In the genomic region with DNA sequence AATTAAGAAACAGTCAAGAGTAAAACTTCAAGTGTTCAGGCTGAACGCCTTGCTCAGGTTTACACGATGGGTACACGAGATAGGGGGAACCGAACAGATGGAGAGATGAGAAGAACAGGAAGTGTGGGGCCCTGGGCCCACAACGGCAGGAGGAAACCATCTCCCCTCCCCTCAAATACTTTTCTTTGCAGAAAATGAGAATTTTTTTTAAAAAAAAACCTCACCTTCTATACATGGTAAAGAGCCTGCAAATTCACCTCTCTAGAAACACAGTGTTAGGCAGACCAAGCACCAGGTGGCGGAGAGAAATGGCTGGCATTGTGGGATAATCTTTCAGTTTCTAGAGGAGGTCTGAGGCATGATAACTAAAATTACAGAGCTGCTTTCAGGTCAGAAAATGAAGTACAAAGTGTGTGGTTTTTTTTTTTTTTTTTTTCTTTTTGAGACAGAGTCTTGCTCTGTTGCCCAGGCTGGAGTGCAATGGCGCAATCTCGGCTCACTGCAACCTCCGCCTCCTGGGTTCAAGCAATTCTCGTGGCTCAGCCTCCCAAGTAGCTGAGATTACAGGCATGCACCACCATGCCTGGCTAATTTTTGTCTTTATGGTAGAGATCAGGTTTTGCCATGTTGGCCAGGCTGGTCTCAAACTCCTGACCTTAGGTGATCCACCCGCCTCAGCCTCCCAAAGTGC, we compare ENCODE assay signal across 16 cellular contexts. TPM values are rescaled to one million over a fixed set of nuclear protein-coding genes. Genes with fewer than 3 reads are reported as not detected.
DNase-seq lines count a peak whose midpoint lies in the region; ATAC-seq and TF ChIP-seq lines count a peak whose summit lies in the region.
"Not testable (repeated sequence)": the region's sequence is repeated elsewhere in the genome, so short reads cannot be mapped to it uniquely, and the experiment has no call there.
"Had no signal": no experiment of that assay in that cellular context is flagged by ENCODE, and none has a peak within 500 bp of the region (broad histone marks: within the 10 kb centered on the region; RNA-seq: fewer than 3 reads in every experiment).

No MANE protein-coding gene starts in this region.

- not testable (repeated sequence) for H3K27me3 ChIP-seq in BLaER1

- peaks cover 56% of the 10 kb centered on the region for H3K4me1 ChIP-seq in BLaER1
- H3K4me1 ChIP-seq in HEK293 (ENCODE audit: control insufficient read depth, insufficient read depth, low read length) = not testable (repeated sequence)
- peaks cover 54% of the 10 kb centered on the region for H3K4me1 ChIP-seq in OCI-LY7 (ENCODE audit: insufficient read depth, low read length, poor library complexity, severe bottlenecking)

- H3K27ac ChIP-seq in BLaER1; HEK293 (ENCODE audit: extremely low read depth, low read depth, low read length); OCI-LY7 (ENCODE audit: low read depth, low read length, poor library complexity, severe bottlenecking): not testable (repeated sequence)

- peaks cover 66% of the 10 kb centered on the region for H3K36me3 Mint-ChIP-seq in activated CD4-positive, alpha-beta T cell treated with anti-CD3 and anti-CD28 coated beads, Interleukin-2, amount 10 ng/mL, durations not matched to agents 24 days and 14 days (ENCODE audit: low read depth)
- peaks cover 71% of the 10 kb centered on the region for H3K36me3 Mint-ChIP-seq in activated T-helper 1 cell treated with anti-CD3 and anti-CD28 coated beads, Interleukin-12 subunit alpha, Interleukin-12 subunit beta, Interleukin-2, Interleukin-4 antibody, amounts not matched to agents 30 ng/mL and 10 ng/mL and 1 ng/mL, durations not matched to agents 14 hours and 24 hours and 36 hours (ENCODE audit: low read depth)
- H3K36me3 Mint-ChIP-seq in activated naive CD8-positive, alpha-beta T cell treated with anti-CD3 and anti-CD28 coated beads, Interleukin-2, amount 10 ng/mL, durations not matched to agents 7 days and 5 days = peaks cover 75% of the 10 kb centered on the region
- H3K36me3 Mint-ChIP-seq in naive B cell = peaks cover 12 to 13% of the 10 kb centered on the region in 2 donors

- H3K9me2 ChIP-seq in OCI-LY7 (ENCODE audit: insufficient read depth, low read length) = not testable (repeated sequence)

- H3K79me2 ChIP-seq in OCI-LY7 (ENCODE audit: insufficient read depth, low read depth, low read length) = not testable (repeated sequence)

- peak; percentile 61 for ATAC-seq in activated naive CD8-positive, alpha-beta T cell treated with anti-CD3 and anti-CD28 coated beads, Interleukin-2, amount 10 ng/mL, durations not matched to agents 7 days and 5 days (ENCODE audit: low read depth)
- ATAC-seq in naive B cell (ENCODE audit: low read depth in 2 of 2) = peak; percentile 34 to 45

- H3K9me3 Mint-ChIP-seq in activated CD4-positive, alpha-beta T cell treated with anti-CD3 and anti-CD28 coated beads, Interleukin-2, amount 10 ng/mL, durations not matched to agents 24 days and 14 days; activated T-helper 1 cell treated with anti-CD3 and anti-CD28 coated beads, Interleukin-12 subunit alpha, Interleukin-12 subunit beta, Interleukin-2, Interleukin-4 antibody, amounts not matched to agents 30 ng/mL and 10 ng/mL and 1 ng/mL, durations not matched to agents 14 hours and 24 hours and 36 hours; activated naive CD8-positive, alpha-beta T cell treated with anti-CD3 and anti-CD28 coated beads, Interleukin-2, amount 10 ng/mL, durations not matched to agents 7 days and 5 days; naive B cell: not testable (repeated sequence)

- not testable (repeated sequence) for H4K20me1 ChIP-seq in BLaER1; OCI-LY7 (ENCODE audit: insufficient read depth, low read length)

- not testable (repeated sequence) for H3K9me3 ChIP-seq in BLaER1; HEK293 (ENCODE audit: control insufficient read depth, insufficient read depth, low read depth, low read length); OCI-LY7 (ENCODE audit: low read length)

- POLR2A ChIA-PET in HEK293 (lab: Yijun Ruan, JAX); OCI-LY7 (lab: Charles Lee): not testable (repeated sequence)
- POLR2A ChIA-PET in activated naive CD8-positive, alpha-beta T cell treated with anti-CD3 and anti-CD28 coated beads, Interleukin-2, amount 10 ng/mL, durations not matched to agents 7 days and 5 days (lab: Charles Lee) = interaction anchor here (0.5 to 3.1 kb wide), 8 partner anchors 8 to 760 kb away, joined by 3 to 16 read pairs (median 4); a partner anchor contains a TSS

- not testable (repeated sequence) for H3K9ac ChIP-seq in BLaER1

- BruUV-seq in OCI-LY7 (replicated peaks; lab: Mats Ljungman, UMichigan) = not testable (repeated sequence)

- intact Hi-C loops in OCI-LY7 (cut with micrococcal nuclease; ENCODE audit: unreplicated experiment); activated CD4-positive, alpha-beta T cell treated with anti-CD3 and anti-CD28 coated beads, Interleukin-2, amount 10 ng/mL, durations not matched to agents 24 days and 14 days (cut with micrococcal nuclease): not testable (repeated sequence)
- intact Hi-C loops in activated T-helper 1 cell treated with anti-CD3 and anti-CD28 coated beads, Interleukin-12 subunit alpha, Interleukin-12 subunit beta, Interleukin-2, Interleukin-4 antibody, amounts not matched to agents 30 ng/mL and 10 ng/mL and 1 ng/mL, durations not matched to agents 14 hours and 24 hours and 36 hours (cut with micrococcal nuclease) = loop anchor here (1.0 kb wide), 1 partner anchor 8 kb away; no protein-coding TSS in a partner anchor

- not testable (repeated sequence) for H3K27me3 Mint-ChIP-seq in activated CD4-positive, alpha-beta T cell treated with anti-CD3 and anti-CD28 coated beads, Interleukin-2, amount 10 ng/mL, durations not matched to agents 24 days and 14 days; activated T-helper 1 cell treated with anti-CD3 and anti-CD28 coated beads, Interleukin-12 subunit alpha, Interleukin-12 subunit beta, Interleukin-2, Interleukin-4 antibody, amounts not matched to agents 30 ng/mL and 10 ng/mL and 1 ng/mL, durations not matched to agents 14 hours and 24 hours and 36 hours (ENCODE audit: insufficient read depth); activated naive CD8-positive, alpha-beta T cell treated with anti-CD3 and anti-CD28 coated beads, Interleukin-2, amount 10 ng/mL, durations not matched to agents 7 days and 5 days; naive B cell

- H2AFZ ChIP-seq in OCI-LY7 (ENCODE audit: low read length) = not testable (repeated sequence)

- H3K27ac Mint-ChIP-seq in activated CD4-positive, alpha-beta T cell treated with anti-CD3 and anti-CD28 coated beads, Interleukin-2, amount 10 ng/mL, durations not matched to agents 24 days and 14 days = peak overlapping the region; percentile 59
- H3K27ac Mint-ChIP-seq in activated T-helper 1 cell treated with anti-CD3 and anti-CD28 coated beads, Interleukin-12 subunit alpha, Interleukin-12 subunit beta, Interleukin-2, Interleukin-4 antibody, amounts not matched to agents 30 ng/mL and 10 ng/mL and 1 ng/mL, durations not matched to agents 14 hours and 24 hours and 36 hours = peak overlapping the region; percentile 76
- peak overlapping the region; percentile 88 for H3K27ac Mint-ChIP-seq in activated naive CD8-positive, alpha-beta T cell treated with anti-CD3 and anti-CD28 coated beads, Interleukin-2, amount 10 ng/mL, durations not matched to agents 7 days and 5 days
- H3K27ac Mint-ChIP-seq in naive B cell = peak overlapping the region in 5 of 6 donors; percentile 15 to 92 (median 35)

- peak; percentile 56 for DNase-seq in OCI-LY7 (ENCODE audit: low spot score)
- DNase-seq in activated CD4-positive, alpha-beta T cell treated with anti-CD3 and anti-CD28 coated beads, Interleukin-2, amount 10 ng/mL, durations not matched to agents 24 days and 14 days = peak; percentile 67
- DNase-seq in activated T-helper 1 cell treated with anti-CD3 and anti-CD28 coated beads, Interleukin-12 subunit alpha, Interleukin-12 subunit beta, Interleukin-2, Interleukin-4 antibody, amounts not matched to agents 30 ng/mL and 10 ng/mL and 1 ng/mL, durations not matched to agents 14 hours and 24 hours and 36 hours (ENCODE audit: low spot score); activated naive CD8-positive, alpha-beta T cell treated with anti-CD3 and anti-CD28 coated beads, Interleukin-2, amount 10 ng/mL, durations not matched to agents 7 days and 5 days: not testable (repeated sequence)
- DNase-seq in naive B cell = peak; percentile 19
- peak; percentile 26 to 79 (median 60) for DNase-seq in stimulated activated naive CD4-positive, alpha-beta T cell (lab: John Stamatoyannopoulos, UW)

- H3K4me1 Mint-ChIP-seq in activated CD4-positive, alpha-beta T cell treated with anti-CD3 and anti-CD28 coated beads, Interleukin-2, amount 10 ng/mL, durations not matched to agents 24 days and 14 days = peaks cover 64% of the 10 kb centered on the region
- peaks cover 84% of the 10 kb centered on the region for H3K4me1 Mint-ChIP-seq in activated T-helper 1 cell treated with anti-CD3 and anti-CD28 coated beads, Interleukin-12 subunit alpha, Interleukin-12 subunit beta, Interleukin-2, Interleukin-4 antibody, amounts not matched to agents 30 ng/mL and 10 ng/mL and 1 ng/mL, durations not matched to agents 14 hours and 24 hours and 36 hours (ENCODE audit: low read depth)
- H3K4me1 Mint-ChIP-seq in activated naive CD8-positive, alpha-beta T cell treated with anti-CD3 and anti-CD28 coated beads, Interleukin-2, amount 10 ng/mL, durations not matched to agents 7 days and 5 days = peaks cover 89% of the 10 kb centered on the region
- H3K4me1 Mint-ChIP-seq in naive B cell = peaks cover 70 to 79% (median 78%) of the 10 kb centered on the region in 3 donors

- H3K36me3 ChIP-seq in BLaER1; HEK293 (ENCODE audit: control insufficient read depth in 2 of 2, insufficient read depth in 1 of 2, low read length in 2 of 2); OCI-LY7 (ENCODE audit: insufficient read depth, low read length): not testable (repeated sequence)

- TF ChIP-seq CTCF in HEK293 (tag by site-specific recombination; IDR thresholded peaks at IDR 0.05); OCI-LY7 (conservative IDR thresholded peaks at IDR 0.05; ENCODE audit: low read length): not testable (repeated sequence)

- peak overlapping the region; percentile 44 for H3K4me3 Mint-ChIP-seq in activated CD4-positive, alpha-beta T cell treated with anti-CD3 and anti-CD28 coated beads, Interleukin-2, amount 10 ng/mL, durations not matched to agents 24 days and 14 days
- peak overlapping the region; percentile 28 for H3K4me3 Mint-ChIP-seq in activated T-helper 1 cell treated with anti-CD3 and anti-CD28 coated beads, Interleukin-12 subunit alpha, Interleukin-12 subunit beta, Interleukin-2, Interleukin-4 antibody, amounts not matched to agents 30 ng/mL and 10 ng/mL and 1 ng/mL, durations not matched to agents 14 hours and 24 hours and 36 hours
- peak overlapping the region; percentile 73 for H3K4me3 Mint-ChIP-seq in activated naive CD8-positive, alpha-beta T cell treated with anti-CD3 and anti-CD28 coated beads, Interleukin-2, amount 10 ng/mL, durations not matched to agents 7 days and 5 days
- H3K4me3 Mint-ChIP-seq in naive B cell = peak overlapping the region; percentile 3 to 87 (median 45)

- CTCF ChIA-PET in HEK293 (lab: Yijun Ruan, JAX) = interaction anchor here (0.6 to 2.5 kb wide), 4 partner anchors 9 to 357 kb away, joined by 4 to 8 read pairs (median 5); no protein-coding TSS in a partner anchor
- CTCF ChIA-PET in OCI-LY7 (lab: Charles Lee; ENCODE audit: unreplicated experiment) = not testable (repeated sequence)

- not testable (repeated sequence) for H3K4me3 ChIP-seq in BLaER1; HEK293 (ENCODE audit: low read depth, low read length); OCI-LY7 (ENCODE audit: low read depth, low read length, poor library complexity, severe bottlenecking)

- H3K4me2 ChIP-seq in BLaER1 = peak overlapping the region; percentile 64
- H3K4me2 ChIP-seq in OCI-LY7 (ENCODE audit: low read length) = peak overlapping the region; percentile 65

RNA-seq across cellular contexts. Expression of a gene that starts 8.4 kb away (rescaled TPM):
- total RNA-seq in OCI-LY7 (2014; rRNA removed; shearing (Covaris generic)) = not detected in 2 replicates
- not detected in 2 replicates for total RNA-seq in OCI-LY7 (2022)
- 0.90 and 0.96 TPM in 2 replicates for total RNA-seq in activated CD4-positive, alpha-beta T cell treated with anti-CD3 and anti-CD28 coated beads, Interleukin-2, amount 10 ng/mL, durations not matched to agents 24 days and 14 days
- total RNA-seq in activated T-helper 1 cell treated with anti-CD3 and anti-CD28 coated beads, Interleukin-12 subunit alpha, Interleukin-12 subunit beta, Interleukin-2, Interleukin-4 antibody, amounts not matched to agents 30 ng/mL and 10 ng/mL and 1 ng/mL, durations not matched to agents 14 hours and 24 hours and 36 hours = 1.3 and 1.7 TPM in 2 replicates
- 1 to 10 TPM; 8.5 to 9.1 TPM for total RNA-seq in activated naive CD8-positive, alpha-beta T cell treated with anti-CD3 and anti-CD28 coated beads, Interleukin-2, amount 10 ng/mL, durations not matched to agents 7 days and 5 days
- 1 to 10 TPM in 3 of 6 donors, under 1 TPM in 3; 0.60 to 3.3 (median 0.96) TPM for polyA plus RNA-seq in naive B cell (ENCODE audit: low read depth in 6 of 6)
- total RNA-seq: gastroesophageal sphincter, GM23338, myocyte, Peyer's patch, progenitor cell of endocrine pancreas had no signal
- polyA plus RNA-seq: GM23338 had no signal

RNA-seq across cellular contexts. Expression of a gene that starts 43.0 kb away (rescaled TPM):
- not detected in 2 replicates for total RNA-seq in OCI-LY7 (2014; rRNA removed; shearing (Covaris generic))
- not detected in 2 replicates for total RNA-seq in OCI-LY7 (2022)
- 0.17 and 0.23 TPM in 2 replicates for total RNA-seq in activated CD4-positive, alpha-beta T cell treated with anti-CD3 and anti-CD28 coated beads, Interleukin-2, amount 10 ng/mL, durations not matched to agents 24 days and 14 days
- total RNA-seq in activated T-helper 1 cell treated with anti-CD3 and anti-CD28 coated beads, Interleukin-12 subunit alpha, Interleukin-12 subunit beta, Interleukin-2, Interleukin-4 antibody, amounts not matched to agents 30 ng/mL and 10 ng/mL and 1 ng/mL, durations not matched to agents 14 hours and 24 hours and 36 hours = 0.05 and 0.39 TPM in 2 replicates
- total RNA-seq in activated naive CD8-positive, alpha-beta T cell treated with anti-CD3 and anti-CD28 coated beads, Interleukin-2, amount 10 ng/mL, durations not matched to agents 7 days and 5 days = under 1 TPM; 0.20 to 0.30 TPM
- polyA plus RNA-seq in naive B cell (ENCODE audit: low read depth in 6 of 6) = under 1 TPM in 1 of 6 donors, not detected in 5; 0.05 TPM
- total RNA-seq: myocyte had no signal

RNA-seq across cellular contexts. Expression of a gene that starts 50.9 kb away (rescaled TPM):
- total RNA-seq in OCI-LY7 (2014; rRNA removed; shearing (Covaris generic)) = 0.08 TPM in 1 of 2 replicates, not detected in the other
- total RNA-seq in OCI-LY7 (2022) = not detected in 2 replicates
- 34.4 and 38.4 TPM in 2 replicates for total RNA-seq in activated CD4-positive, alpha-beta T cell treated with anti-CD3 and anti-CD28 coated beads, Interleukin-2, amount 10 ng/mL, durations not matched to agents 24 days and 14 days
- 30.5 and 31.3 TPM in 2 replicates for total RNA-seq in activated T-helper 1 cell treated with anti-CD3 and anti-CD28 coated beads, Interleukin-12 subunit alpha, Interleukin-12 subunit beta, Interleukin-2, Interleukin-4 antibody, amounts not matched to agents 30 ng/mL and 10 ng/mL and 1 ng/mL, durations not matched to agents 14 hours and 24 hours and 36 hours
- total RNA-seq in activated naive CD8-positive, alpha-beta T cell treated with anti-CD3 and anti-CD28 coated beads, Interleukin-2, amount 10 ng/mL, durations not matched to agents 7 days and 5 days = 100 to 1,000 TPM; 263 to 266 TPM
- polyA plus RNA-seq in naive B cell (ENCODE audit: low read depth in 6 of 6) = 10 to 100 TPM in 5 of 6 donors, 1 to 10 TPM in 1; 7.7 to 37.7 (median 18.7) TPM
- total RNA-seq: myocyte had no signal
- polyA plus RNA-seq: GM23338 had no signal

RNA-seq across cellular contexts. Expression of a gene that starts 58.2 kb away (rescaled TPM):
- not detected in 2 replicates for total RNA-seq in OCI-LY7 (2014; rRNA removed; shearing (Covaris generic))
- total RNA-seq in OCI-LY7 (2022) = not detected in 2 replicates
- total RNA-seq in activated CD4-positive, alpha-beta T cell treated with anti-CD3 and anti-CD28 coated beads, Interleukin-2, amount 10 ng/mL, durations not matched to agents 24 days and 14 days = 0.09 and 0.56 TPM in 2 replicates
- 0.08 and 0.20 TPM in 2 replicates for total RNA-seq in activated T-helper 1 cell treated with anti-CD3 and anti-CD28 coated beads, Interleukin-12 subunit alpha, Interleukin-12 subunit beta, Interleukin-2, Interleukin-4 antibody, amounts not matched to agents 30 ng/mL and 10 ng/mL and 1 ng/mL, durations not matched to agents 14 hours and 24 hours and 36 hours
- under 1 TPM; 0.11 to 0.34 TPM for total RNA-seq in activated naive CD8-positive, alpha-beta T cell treated with anti-CD3 and anti-CD28 coated beads, Interleukin-2, amount 10 ng/mL, durations not matched to agents 7 days and 5 days
- polyA plus RNA-seq in naive B cell (ENCODE audit: low read depth in 6 of 6) = not detected
- total RNA-seq: GM23338, lower leg skin, myocyte, Peyer's patch, progenitor cell of endocrine pancreas, suprapubic skin, upper lobe of right lung had no signal
- polyA plus RNA-seq: GM23338 had no signal

Comparison
In these comparisons a context has a peak if more than half of its experiments do, and no peak if none do; other contexts are left out.
1. H3K27ac Mint-ChIP-seq: peak in every context shown above with its lines; median percentile 88 in activated naive CD8-positive, alpha-beta T cell treated with anti-CD3 and anti-CD28 coated beads, Interleukin-2, amount 10 ng/mL, durations not matched to agents 7 days and 5 days; 76 in activated T-helper 1 cell treated with anti-CD3 and anti-CD28 coated beads, Interleukin-12 subunit alpha, Interleukin-12 subunit beta, Interleukin-2, Interleukin-4 antibody, amounts not matched to agents 30 ng/mL and 10 ng/mL and 1 ng/mL, durations not matched to agents 14 hours and 24 hours and 36 hours; 59 in activated CD4-positive, alpha-beta T cell treated with anti-CD3 and anti-CD28 coated beads, Interleukin-2, amount 10 ng/mL, durations not matched to agents 24 days and 14 days; 35 in naive B cell.
2. RNA of a gene that starts 50.9 kb away (total RNA-seq): 263 to 266 TPM in activated naive CD8-positive, alpha-beta T cell treated with anti-CD3 and anti-CD28 coated beads, Interleukin-2, amount 10 ng/mL, durations not matched to agents 7 days and 5 days, 34.4 to 38.4 TPM in activated CD4-positive, alpha-beta T cell treated with anti-CD3 and anti-CD28 coated beads, Interleukin-2, amount 10 ng/mL, durations not matched to agents 24 days and 14 days and 30.5 to 31.3 TPM in activated T-helper 1 cell treated with anti-CD3 and anti-CD28 coated beads, Interleukin-12 subunit alpha, Interleukin-12 subunit beta, Interleukin-2, Interleukin-4 antibody, amounts not matched to agents 30 ng/mL and 10 ng/mL and 1 ng/mL, durations not matched to agents 14 hours and 24 hours and 36 hours; 0.08 TPM in OCI-LY7; every median in the first group is over 10 times any median in the second.
3. Peak in every context shown above with its lines, with median percentiles within 50 percentile points of each other: H3K4me3 Mint-ChIP-seq.